8 cellular contexts compared by ENCODE assay signal in the genomic region with DNA sequence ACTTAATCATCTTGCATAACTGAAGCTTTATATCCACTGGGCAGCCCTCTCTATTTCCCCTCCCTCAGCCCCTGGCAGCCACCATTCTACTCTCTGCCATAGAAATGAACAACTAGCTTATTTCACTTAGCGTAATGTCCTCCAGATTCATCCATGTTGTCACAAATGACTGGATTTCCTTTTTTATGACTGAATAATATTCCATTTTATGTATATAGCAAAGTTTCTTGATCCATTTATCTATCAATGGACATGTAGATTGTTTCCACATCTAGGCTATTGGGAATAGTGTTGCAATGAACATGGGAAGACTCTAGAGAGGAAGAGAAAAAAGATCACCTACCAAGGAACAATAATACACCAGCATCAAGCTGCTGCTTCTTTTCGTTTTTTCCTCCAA.
"Had no signal": no experiment of that assay in that cellular context is flagged by ENCODE, and none has a peak within 500 bp of the region (broad histone marks: within the 10 kb centered on the region; RNA-seq: fewer than 3 reads in every experiment).

No MANE protein-coding gene starts in this region.

- FAIRE-seq: G401.6, GM12891, GM12892, GM18507, GM19239 had no signal

- H3K4me3 ChIP-seq: GM12878 had no signal

- ATAC-seq: GM12878 had no signal

- DNase-seq: GDM1, GF-D8 had no signal
